In the genomic region with DNA sequence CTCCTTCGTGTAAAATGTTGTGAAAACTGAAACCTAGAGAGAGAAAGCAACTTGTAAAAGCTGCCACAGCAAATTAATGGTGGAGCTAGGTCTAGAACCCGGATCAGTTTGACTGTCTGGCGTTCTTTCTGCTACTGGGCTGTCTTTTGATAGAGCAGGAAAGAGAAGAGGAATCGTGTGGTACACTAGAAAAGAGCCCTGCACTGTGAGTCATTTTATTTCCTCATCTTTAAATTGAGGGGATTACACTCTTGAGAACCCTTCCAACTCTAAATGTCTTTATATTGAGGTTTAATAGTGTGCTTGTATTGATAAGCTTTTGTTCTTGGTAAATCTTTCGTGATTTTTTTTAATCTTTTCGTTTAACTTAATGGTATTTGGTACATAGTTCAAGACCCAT, we compare ENCODE assay signal across 11 cellular contexts. TPM values are rescaled to one million over a fixed set of nuclear protein-coding genes. Genes with fewer than 3 reads are reported as not detected.
DNase-seq lines count a peak whose midpoint lies in the region; ATAC-seq and TF ChIP-seq lines count a peak whose summit lies in the region.
"Had no signal": no experiment of that assay in that cellular context is flagged by ENCODE, and none has a peak within 500 bp of the region (broad histone marks: within the 10 kb centered on the region; RNA-seq: fewer than 3 reads in every experiment).

No MANE protein-coding gene starts in this region.

- no peak for TF ChIP-seq POLR2A in gastrocnemius medialis (IDR thresholded peaks at IDR 0.05)

- peak overlapping the region; percentile 26 for H3K4me3 ChIP-seq in MG63
- no peak overlapping the region for H3K4me3 ChIP-seq in liver (ENCODE audit: low read depth in 1 of 3, low read length in 3 of 3)
- no peak overlapping the region for H3K4me3 ChIP-seq in gastrocnemius medialis
- H3K4me3 ChIP-seq: pancreas had no signal

- H3K9me3 ChIP-seq in MG63, result no peaks in the 10 kb centered on the region
- H3K9me3 ChIP-seq in liver (ENCODE audit: control insufficient read depth in 4 of 4, low read length in 3 of 4), result no peaks in the 10 kb centered on the region
- H3K9me3 ChIP-seq in gastrocnemius medialis, result no peaks in the 10 kb centered on the region
- H3K9me3 ChIP-seq: pancreas had no signal

- H3K36me3 Mint-ChIP-seq in Calu3 (ENCODE audit: insufficient read depth, unreplicated experiment), result peaks cover 24% of the 10 kb centered on the region
- peaks cover 1% of the 10 kb centered on the region for H3K36me3 Mint-ChIP-seq in activated T-helper 1 cell treated with anti-CD3 and anti-CD28 coated beads, Interleukin-12 subunit alpha, Interleukin-12 subunit beta, Interleukin-2, Interleukin-4 antibody, amounts not matched to agents 30 ng/mL and 10 ng/mL and 1 ng/mL, durations not matched to agents 14 hours and 24 hours and 36 hours (ENCODE audit: low read depth)

- intact Hi-C loops in Calu3 (cut with micrococcal nuclease; ENCODE audit: unreplicated experiment) (no loop called here), gastrocnemius medialis (cut with DNase I; ENCODE audit: low total_unique reads) (no loop called here), left ventricle myocardium superior (cut with micrococcal nuclease) (no loop called here)
- intact Hi-C loops in activated T-helper 1 cell treated with anti-CD3 and anti-CD28 coated beads, Interleukin-12 subunit alpha, Interleukin-12 subunit beta, Interleukin-2, Interleukin-4 antibody, amounts not matched to agents 30 ng/mL and 10 ng/mL and 1 ng/mL, durations not matched to agents 14 hours and 24 hours and 36 hours (cut with micrococcal nuclease), result no loop called here

- H3K36me3 ChIP-seq in MG63, result no peaks in the 10 kb centered on the region
- H3K36me3 ChIP-seq in liver (ENCODE audit: control insufficient read depth in 4 of 4, insufficient read depth in 3 of 4, low read depth in 1 of 4, low read length in 3 of 4), result no peaks in the 10 kb centered on the region
- H3K36me3 ChIP-seq in gastrocnemius medialis, result no peaks in the 10 kb centered on the region
- H3K36me3 ChIP-seq: pancreas had no signal

- in situ Hi-C loops in gastrocnemius medialis (cut with MboI; ENCODE audit: low sequenced_read_pairs in 4 of 4), result no loop called here

- ATAC-seq in gastrocnemius medialis, result no peak
- no peak for ATAC-seq in left ventricle myocardium superior
- ATAC-seq: pancreas had no signal

- H3K4me1 ChIP-seq in liver (ENCODE audit: control insufficient read depth in 4 of 4, insufficient read depth in 4 of 4, low read length in 3 of 4) (peaks cover 4 to 17% (median 12%) of the 10 kb centered on the region in 4 donors), gastrocnemius medialis (peaks cover 10 to 35% of the 10 kb centered on the region in 2 donors)

- H3K9ac ChIP-seq in liver (ENCODE audit: low read depth in 1 of 2, low read length in 2 of 2), result no peak overlapping the region

- no peak overlapping the region for H3K27ac Mint-ChIP-seq in Calu3 (ENCODE audit: unreplicated experiment)
- H3K27ac Mint-ChIP-seq in activated T-helper 1 cell treated with anti-CD3 and anti-CD28 coated beads, Interleukin-12 subunit alpha, Interleukin-12 subunit beta, Interleukin-2, Interleukin-4 antibody, amounts not matched to agents 30 ng/mL and 10 ng/mL and 1 ng/mL, durations not matched to agents 14 hours and 24 hours and 36 hours, result peak overlapping the region; percentile 1

- no peak for DNase-seq in Calu3
- DNase-seq in MG63, result no peak
- DNase-seq in activated T-helper 1 cell treated with anti-CD3 and anti-CD28 coated beads, Interleukin-12 subunit alpha, Interleukin-12 subunit beta, Interleukin-2, Interleukin-4 antibody, amounts not matched to agents 30 ng/mL and 10 ng/mL and 1 ng/mL, durations not matched to agents 14 hours and 24 hours and 36 hours (ENCODE audit: low spot score), result no peak
- DNase-seq in SHP77 (lab: John Stamatoyannopoulos, UW), result no peak
- no peak for DNase-seq in gastrocnemius medialis
- DNase-seq in germinal center (ENCODE audit: low spot score), result no peak
- DNase-seq in left ventricle myocardium superior, result no peak
- DNase-seq: NCI-H1694 treated with DMSO at 0.1 percent for 48 hours, pancreas, T-helper 9 cell had no signal

- H3K27me3 Mint-ChIP-seq in Calu3 (ENCODE audit: unreplicated experiment), result no peaks in the 10 kb centered on the region
- H3K27me3 Mint-ChIP-seq in activated T-helper 1 cell treated with anti-CD3 and anti-CD28 coated beads, Interleukin-12 subunit alpha, Interleukin-12 subunit beta, Interleukin-2, Interleukin-4 antibody, amounts not matched to agents 30 ng/mL and 10 ng/mL and 1 ng/mL, durations not matched to agents 14 hours and 24 hours and 36 hours (ENCODE audit: insufficient read depth), result peaks cover 3% of the 10 kb centered on the region

- peak overlapping the region; percentile 29 for H3K4me3 Mint-ChIP-seq in Calu3 (ENCODE audit: low read depth, unreplicated experiment)
- H3K4me3 Mint-ChIP-seq in activated T-helper 1 cell treated with anti-CD3 and anti-CD28 coated beads, Interleukin-12 subunit alpha, Interleukin-12 subunit beta, Interleukin-2, Interleukin-4 antibody, amounts not matched to agents 30 ng/mL and 10 ng/mL and 1 ng/mL, durations not matched to agents 14 hours and 24 hours and 36 hours, result peak overlapping the region; percentile 31

- CTCF ChIA-PET in Calu3 (lab: Charles Lee), result no interaction called here

- no peaks in the 10 kb centered on the region for H3K27me3 ChIP-seq in MG63
- H3K27me3 ChIP-seq in liver (ENCODE audit: control insufficient read depth in 4 of 4, insufficient read depth in 4 of 4, low read length in 3 of 4), result no peaks in the 10 kb centered on the region
- H3K27me3 ChIP-seq in gastrocnemius medialis, result no peaks in the 10 kb centered on the region
- H3K27me3 ChIP-seq: pancreas had no signal

- peaks cover 30% of the 10 kb centered on the region for H3K4me1 Mint-ChIP-seq in Calu3 (ENCODE audit: low read depth, unreplicated experiment)
- peaks cover 55% of the 10 kb centered on the region for H3K4me1 Mint-ChIP-seq in activated T-helper 1 cell treated with anti-CD3 and anti-CD28 coated beads, Interleukin-12 subunit alpha, Interleukin-12 subunit beta, Interleukin-2, Interleukin-4 antibody, amounts not matched to agents 30 ng/mL and 10 ng/mL and 1 ng/mL, durations not matched to agents 14 hours and 24 hours and 36 hours (ENCODE audit: low read depth)

- no peaks in the 10 kb centered on the region for H3K9me3 Mint-ChIP-seq in Calu3 (ENCODE audit: low read depth, unreplicated experiment)
- H3K9me3 Mint-ChIP-seq in activated T-helper 1 cell treated with anti-CD3 and anti-CD28 coated beads, Interleukin-12 subunit alpha, Interleukin-12 subunit beta, Interleukin-2, Interleukin-4 antibody, amounts not matched to agents 30 ng/mL and 10 ng/mL and 1 ng/mL, durations not matched to agents 14 hours and 24 hours and 36 hours, result no peaks in the 10 kb centered on the region

- H3K27ac ChIP-seq in liver (ENCODE audit: low read depth in 1 of 2, low read length in 2 of 2) (peak overlapping the region; percentile 12 to 31), gastrocnemius medialis (peak overlapping the region in 1 of 4 donors; percentile 18)
- H3K27ac ChIP-seq: pancreas had no signal

- WGBS in liver, result 38% methylated on average over 6 of the region's 6 CpGs

- no TSS peak for BruUV-seq in Calu3 (replicated peaks; lab: Mats Ljungman, UMichigan)

- TF ChIP-seq CTCF in Calu3 (IDR thresholded peaks at IDR 0.05; ENCODE audit: unreplicated experiment), result no peak
- no peak for TF ChIP-seq CTCF in liver (IDR thresholded peaks at IDR 0.05; ENCODE audit: low read depth, low read length, missing input control)
- no peak for TF ChIP-seq CTCF in gastrocnemius medialis (IDR thresholded peaks at IDR 0.05 in 4 of 5, conservative IDR thresholded peaks at IDR 0.05 in 1 of 5)

- TF ChIP-seq RAD21 in liver (IDR thresholded peaks at IDR 0.05), result no peak

TF ChIP-seq in liver, 16 proteins besides CTCF, POLR2A, EP300 and RAD21 (continues in another document):
- TF ChIP-seq SP1 (IDR thresholded peaks at IDR 0.05), result no peak
- TF ChIP-seq MAX (IDR thresholded peaks at IDR 0.05), result no peak
- no peak for TF ChIP-seq JUND (IDR thresholded peaks at IDR 0.05)
- no peak for TF ChIP-seq HNF4A (conservative IDR thresholded peaks at IDR 0.05)
- no peak for TF ChIP-seq REST (IDR thresholded peaks at IDR 0.05)
- TF ChIP-seq HNF4G (IDR thresholded peaks at IDR 0.05), result no peak
- TF ChIP-seq NR2F2 (IDR thresholded peaks at IDR 0.05), result no peak
- TF ChIP-seq FOXA1 (IDR thresholded peaks at IDR 0.05), result no peak

RNA-seq across cellular contexts. Expression of gene WDR44, which starts 4.3 kb away (rescaled TPM):
- total RNA-seq in Calu3 (2022), result 15.1 and 15.8 TPM in 2 replicates
- 6.1 and 6.3 TPM in 2 replicates for total RNA-seq in MG63 (2014; rRNA removed; shearing (Covaris generic); ENCODE audit: low replicate concordance)
- total RNA-seq in activated T-helper 1 cell treated with anti-CD3 and anti-CD28 coated beads, Interleukin-12 subunit alpha, Interleukin-12 subunit beta, Interleukin-2, Interleukin-4 antibody, amounts not matched to agents 30 ng/mL and 10 ng/mL and 1 ng/mL, durations not matched to agents 14 hours and 24 hours and 36 hours, result 10.0 and 11.3 TPM in 2 replicates
- 1 to 10 TPM; 6.9 to 7.5 TPM for total RNA-seq in liver
- 1 to 10 TPM; 3.9 to 4.1 TPM for polyA plus RNA-seq in liver
- 10 to 100 TPM; 12.6 to 16.3 (median 14.1) TPM for total RNA-seq in gastrocnemius medialis
- 10.8 TPM for total RNA-seq in left ventricle myocardium superior
